ENCODE assay signal across 30 cellular contexts in the genomic region with DNA sequence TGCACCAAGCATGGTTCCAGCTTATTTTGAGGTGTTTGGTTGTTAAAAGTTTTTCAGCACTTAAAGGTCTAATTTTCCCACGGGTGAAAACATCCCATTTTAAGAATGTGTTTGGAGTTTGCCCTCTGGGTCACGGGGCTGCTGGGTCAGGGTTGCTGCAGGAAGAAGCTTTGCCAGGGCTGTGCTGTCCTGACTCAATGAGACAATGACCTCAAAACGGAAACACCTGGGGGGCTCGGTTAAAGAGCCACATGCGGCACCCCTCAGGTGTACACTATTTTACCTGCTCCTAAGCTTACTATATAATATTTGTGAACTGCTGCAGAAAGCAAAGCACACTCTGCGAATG. TPM values are rescaled to one million over a fixed set of nuclear protein-coding genes. Genes with fewer than 3 reads are reported as not detected.
"Had no signal": no experiment of that assay in that cellular context is flagged by ENCODE, and none has a peak within 500 bp of the region (broad histone marks: within the 10 kb centered on the region; RNA-seq: fewer than 3 reads in every experiment).

No MANE protein-coding gene starts in this region.

- H3K27ac Mint-ChIP-seq: activated B cell treated with CpG ODN at 0.5 μM for 24 hours; activated CD4-positive, alpha-beta memory T cell treated with anti-CD3 and anti-CD28 coated beads for 36 hours; activated CD4-positive, alpha-beta T cell treated with anti-CD3 and anti-CD28 coated beads, Interleukin-2, amount 10 ng/mL, durations not matched to agents 24 days and 14 days; activated CD8-positive, alpha-beta T cell treated with anti-CD3 and anti-CD28 coated beads, Interleukin-2, amount 10 ng/mL, durations not matched to agents 7 days and 5 days; activated naive CD8-positive, alpha-beta T cell; activated T-helper 17 cell treated with anti-CD3 and anti-CD28 coated beads, Interleukin-2, amount 50 U/mL, for 72 hours; T-helper 17 cell; T-helper 2 cell treated with Interferon-gamma antibody and Interleukin-4, amounts not matched to agents 5 μg/mL and 100 μg/mL, for 36 hours had no signal

- H3K4me1 Mint-ChIP-seq: activated CD4-positive, alpha-beta T cell treated with anti-CD3 and anti-CD28 coated beads, Interleukin-2, amount 10 ng/mL, durations not matched to agents 24 days and 14 days; activated T-helper 17 cell treated with anti-CD3 and anti-CD28 coated beads, Interleukin-2, amount 50 U/mL, for 72 hours; T-helper 17 cell had no signal

- H3K36me3 ChIP-seq: brain microvascular endothelial cell, esophagus squamous epithelium, gastroesophageal sphincter, WERI-Rb-1 had no signal

- H3K27ac ChIP-seq: brain microvascular endothelial cell, epithelial cell of prostate, esophagus squamous epithelium, gastroesophageal sphincter, WERI-Rb-1 had no signal

- H3K4me1 ChIP-seq: esophagus squamous epithelium, gastroesophageal sphincter had no signal

- H3K9me3 ChIP-seq: esophagus squamous epithelium had no signal

- H3K4me3 Mint-ChIP-seq: activated B cell treated with CpG ODN at 0.5 μM for 24 hours; activated CD4-positive, alpha-beta memory T cell treated with anti-CD3 and anti-CD28 coated beads for 36 hours; activated CD4-positive, alpha-beta T cell treated with anti-CD3 and anti-CD28 coated beads, Interleukin-2, amount 10 ng/mL, durations not matched to agents 24 days and 14 days; activated CD8-positive, alpha-beta T cell treated with anti-CD3 and anti-CD28 coated beads, Interleukin-2, amount 10 ng/mL, durations not matched to agents 7 days and 5 days; activated naive CD8-positive, alpha-beta T cell; activated T-cell treated with anti-CD3 and anti-CD28 coated beads, Interleukin-2, amount 50 U/mL, for 4 hours; activated T-helper 17 cell treated with anti-CD3 and anti-CD28 coated beads, Interleukin-2, amount 50 U/mL, for 72 hours; T-helper 17 cell; T-helper 2 cell treated with Interferon-gamma antibody and Interleukin-4, amounts not matched to agents 5 μg/mL and 100 μg/mL, for 36 hours had no signal

- H3K9me3 Mint-ChIP-seq: activated B cell treated with CpG ODN at 0.5 μM for 24 hours; activated CD4-positive, alpha-beta T cell treated with anti-CD3 and anti-CD28 coated beads, Interleukin-2, amount 10 ng/mL, durations not matched to agents 24 days and 14 days; activated T-cell treated with anti-CD3 and anti-CD28 coated beads, Interleukin-2, amount 50 U/mL, for 4 hours; activated T-helper 17 cell treated with anti-CD3 and anti-CD28 coated beads, Interleukin-2, amount 50 U/mL, for 72 hours; T-helper 2 cell treated with Interferon-gamma antibody and Interleukin-4, amounts not matched to agents 5 μg/mL and 100 μg/mL, for 36 hours had no signal

- DNase-seq: activated B cell treated with CpG ODN at 0.5 μM for 24 hours; activated CD4-positive, alpha-beta memory T cell treated with anti-CD3 and anti-CD28 coated beads for 36 hours; activated CD4-positive, alpha-beta T cell treated with anti-CD3 and anti-CD28 coated beads, Interleukin-2, amount 10 ng/mL, durations not matched to agents 24 days and 14 days; activated CD8-positive, alpha-beta T cell treated with anti-CD3 and anti-CD28 coated beads, Interleukin-2, amount 10 ng/mL, durations not matched to agents 7 days and 5 days; activated effector memory CD4-positive, alpha-beta T cell treated with Interleukin-2 at 50 U/mL for 16 hours; activated gamma-delta T cell treated with Interleukin-2 at 50 U/mL for 16 hours; activated naive CD4-positive, alpha-beta T cell treated with anti-CD3 and anti-CD28 coated beads, Interleukin-2, amount 50 U/mL, for 16 hours; activated naive CD4-positive, alpha-beta T cell treated with Interleukin-2 at 50 U/mL for 16 hours; activated T-cell treated with anti-CD3 and anti-CD28 coated beads, Interleukin-2, amount 50 U/mL, for 4 hours; amniotic stem cell; anterior cingulate cortex; brain microvascular endothelial cell; effector CD8-positive, alpha-beta T cell; esophagus squamous epithelium; foreskin melanocyte; T-helper 1 cell; T-helper 17 cell; T1000; WERI-Rb-1 had no signal

- ATAC-seq: activated CD4-positive, CD25-positive, alpha-beta regulatory T cell treated with anti-CD3 and anti-CD28 coated beads, Interleukin-2, amount 50 U/mL, for 24 hours; activated CD8-positive, alpha-beta T cell treated with anti-CD3 and anti-CD28 coated beads, Interleukin-2, amount 10 ng/mL, durations not matched to agents 7 days and 5 days; activated T-cell treated with anti-CD3 and anti-CD28 coated beads, Interleukin-2, amount 50 U/mL, for 4 hours; activated T-helper 17 cell treated with anti-CD3 and anti-CD28 coated beads, Interleukin-2, amount 50 U/mL, for 72 hours; gastroesophageal sphincter; T-helper 17 cell had no signal

- H3K4me3 ChIP-seq: esophagus squamous epithelium, gastroesophageal sphincter had no signal

- H3K27me3 Mint-ChIP-seq: activated CD4-positive, alpha-beta T cell treated with anti-CD3 and anti-CD28 coated beads, Interleukin-2, amount 10 ng/mL, durations not matched to agents 24 days and 14 days had no signal

- H3K36me3 Mint-ChIP-seq: activated CD4-positive, alpha-beta memory T cell treated with anti-CD3 and anti-CD28 coated beads for 36 hours; activated naive CD8-positive, alpha-beta T cell had no signal

- H3K27me3 ChIP-seq: brain microvascular endothelial cell, esophagus squamous epithelium had no signal

RNA-seq across cellular contexts. Expression of a gene that starts 27.6 kb away (rescaled TPM):
- total RNA-seq: activated CD4-positive, alpha-beta memory T cell treated with anti-CD3 and anti-CD28 coated beads for 36 hours; activated CD8-positive, alpha-beta memory T cell treated with anti-CD3 and anti-CD28 coated beads for 36 hours; activated CD8-positive, alpha-beta T cell treated with anti-CD3 and anti-CD28 coated beads, Interleukin-2, amount 10 ng/mL, durations not matched to agents 7 days and 5 days; activated T-cell treated with anti-CD3 and anti-CD28 coated beads, Interleukin-2, amount 50 U/mL, for 4 hours; activated T-helper 17 cell treated with anti-CD3 and anti-CD28 coated beads, Interleukin-2, amount 50 U/mL, for 72 hours; bronchial epithelial cell; fibroblast of lung; fibroblast of villous mesenchyme; glomerular endothelial cell had no signal
- polyA plus RNA-seq: fibroblast of lung had no signal
